27 cellular contexts compared by ENCODE assay signal in the genomic region with DNA sequence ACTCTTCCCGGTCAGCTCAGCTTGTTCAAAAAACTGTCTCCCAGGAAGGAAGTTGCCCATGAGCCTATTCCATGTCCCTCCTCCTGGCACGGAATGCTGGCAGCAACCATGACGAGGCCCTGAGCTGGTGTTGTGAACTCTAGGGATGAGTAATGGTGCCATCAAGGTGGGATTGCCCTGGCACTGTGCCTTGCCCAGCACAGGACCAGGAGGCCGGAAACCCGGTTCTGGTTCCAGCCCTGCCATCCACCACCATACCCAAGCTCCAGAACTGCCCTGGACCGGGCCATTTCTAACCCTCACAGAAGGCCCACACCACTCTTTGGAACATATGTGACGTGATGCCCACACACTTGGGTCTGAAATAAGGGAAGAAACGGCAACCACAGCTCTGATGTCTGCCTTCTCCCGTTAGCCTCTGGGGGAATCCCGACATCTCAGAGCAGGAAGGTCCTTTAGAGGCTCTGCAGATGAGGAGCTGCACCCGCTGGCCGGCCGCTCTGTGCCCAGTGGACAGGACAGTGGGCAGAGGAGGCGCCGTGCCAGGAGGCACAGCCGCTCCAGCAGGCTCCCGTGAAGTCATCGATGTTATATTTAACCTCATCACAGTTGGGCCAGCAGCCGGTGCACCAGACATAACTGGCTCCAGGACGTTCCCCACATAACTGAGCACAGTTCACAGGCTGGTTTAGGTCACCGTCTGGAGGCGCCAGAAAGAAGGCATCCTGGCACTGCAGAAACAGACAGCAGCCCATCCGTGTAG.
A peak's percentile ranks its signal among the peaks of the same experiment; 100 is the strongest.
DNase-seq lines count a peak whose midpoint lies in the region; ATAC-seq, FAIRE-seq and TF ChIP-seq lines count a peak whose summit lies in the region.
"Had no signal": no experiment of that assay in that cellular context is flagged by ENCODE, and none has a peak within 500 bp of the region (broad histone marks: within the 10 kb centered on the region; RNA-seq: fewer than 3 reads in every experiment).

No MANE protein-coding gene starts in this region.

- peak overlapping the region; percentile 98 for H3K18ac ChIP-seq in neuronal stem cell (ENCODE audit: low read length)

- POLR2A ChIA-PET in HepG2 (lab: Yijun Ruan, JAX) = no interaction called here

- H4K20me1 ChIP-seq in HepG2 (ENCODE audit: insufficient read depth, low read length) = no peaks in the 10 kb centered on the region
- H4K20me1 ChIP-seq: BLaER1 had no signal

- H3K9me3 ChIP-seq in HepG2 (ENCODE audit: low read length) (no peaks in the 10 kb centered on the region), right lobe of liver (no peaks in the 10 kb centered on the region), gastroesophageal sphincter (no peaks in the 10 kb centered on the region), neuronal stem cell (replicated peaks in 1 of 2; ENCODE audit: control insufficient read depth in 2 of 2, insufficient read depth in 1 of 2, low read depth in 1 of 2, low read length in 2 of 2) (no peaks in the 10 kb centered on the region)
- H3K9me3 ChIP-seq: BLaER1, upper lobe of right lung had no signal

- H3K4me3 ChIP-seq in HepG2 (replicated peaks in 1 of 3; ENCODE audit: insufficient read depth in 1 of 3, low read depth in 2 of 3, low read length in 3 of 3) = no peak overlapping the region
- H3K4me3 ChIP-seq in right lobe of liver = no peak overlapping the region
- H3K4me3 ChIP-seq in gastroesophageal sphincter = no peak overlapping the region
- H3K4me3 ChIP-seq in neuronal stem cell (ENCODE audit: low read length in 2 of 2) = no peak overlapping the region
- H3K4me3 ChIP-seq: BLaER1, lung, smooth muscle cell, upper lobe of right lung had no signal

- H3K9ac ChIP-seq in HepG2 (ENCODE audit: insufficient read depth, low read depth, low read length) = no peak overlapping the region
- H3K9ac ChIP-seq in neuronal stem cell (ENCODE audit: low read depth, low read length, poor library complexity) = no peak overlapping the region
- H3K9ac ChIP-seq: BLaER1, parathyroid adenoma had no signal

- peak overlapping the region; percentile 89 for H2BK120ac ChIP-seq in neuronal stem cell (ENCODE audit: low read depth, low read length)

- H4K91ac ChIP-seq in neuronal stem cell (ENCODE audit: low read depth, low read length, poor library complexity) = peak overlapping the region; percentile 74

- 48% methylated on average over 14 of the region's 23 CpGs for WGBS in HepG2 (ENCODE audit: low lambda C conversion rate)
- WGBS in right lobe of liver (ENCODE audit: insufficient coverage, low coverage, low lambda C conversion rate, missing lambda C conversion rate) = 88% methylated on average over 12 of the region's 23 CpGs
- WGBS in gastroesophageal sphincter (ENCODE audit: low coverage in 1 of 2), 2 donors = 72 to 90% methylated on average over 2 to 7 of the region's 23 CpGs
- no CpG with 5 or more reads among the region's 23 CpGs for WGBS in neuronal stem cell (ENCODE audit: extremely low coverage in 2 of 2, insufficient read length in 2 of 2, insufficient replicate concordance in 1 of 2), 2 donors

- TF ChIP-seq POLR2A in HepG2 (IDR thresholded peaks at IDR 0.05; ENCODE audit: insufficient read depth in 1 of 2, low read depth in 2 of 2, low read length in 2 of 2) (no peak), right lobe of liver (IDR thresholded peaks at IDR 0.05) (no peak), gastroesophageal sphincter (IDR thresholded peaks at IDR 0.05) (no peak)

- peak overlapping the region; percentile 96 for H3K4ac ChIP-seq in neuronal stem cell (ENCODE audit: low read length)

- DNase-seq in HepG2 (ENCODE audit: low spot score) = no peak
- no peak for DNase-seq in right lobe of liver
- no peak for DNase-seq in neuronal stem cell (ENCODE audit: low spot score)
- no peak for DNase-seq in NCI-H82 treated with DMSO at 0.1 percent for 48 hours (lab: John Stamatoyannopoulos, UW; ENCODE audit: unreplicated experiment)
- DNase-seq in activated T-cell treated with anti-CD3 and anti-CD28 coated beads, Interleukin-2, amount 50 U/mL, for 4 hours = no peak
- DNase-seq in middle frontal gyrus (ENCODE audit: extremely low spot score, low spot score) = no peak
- DNase-seq in ecto neural progenitor cell (ENCODE audit: low spot score) = no peak
- DNase-seq: activated CD4-positive, CD25-positive, alpha-beta regulatory T cell treated with anti-CD3 and anti-CD28 coated beads, Interleukin-2, amount 50 U/mL, for 72 hours; Calu3; hippocampal formation; naive B cell; NCI-H1436 treated with DMSO at 0.1 percent for 48 hours; NCI-H2171 treated with DMSO at 0.1 percent for 48 hours; NCI-H69; stimulated activated CD4-positive, alpha-beta T cell treated with anti-CD3 and anti-CD28 coated beads, Interleukin-4, amount 100 ng/mL, for 1 hour; SW 1271; upper lobe of right lung had no signal

- no peaks in the 10 kb centered on the region for H3K4me1 Mint-ChIP-seq in activated T-cell treated with anti-CD3 and anti-CD28 coated beads, Interleukin-2, amount 50 U/mL, for 4 hours (ENCODE audit: low read depth)
- H3K4me1 Mint-ChIP-seq: naive B cell had no signal

- H3K36me3 ChIP-seq in HepG2 (replicated peaks in 1 of 2; ENCODE audit: control insufficient read depth in 1 of 2, insufficient read depth in 2 of 2, low read length in 2 of 2) (no peaks in the 10 kb centered on the region), right lobe of liver (no peaks in the 10 kb centered on the region), gastroesophageal sphincter (no peaks in the 10 kb centered on the region), neuronal stem cell (replicated peaks in 1 of 2; ENCODE audit: control insufficient read depth in 2 of 2, insufficient read depth in 2 of 2, low read length in 2 of 2) (no peaks in the 10 kb centered on the region)
- H3K36me3 ChIP-seq: BLaER1, upper lobe of right lung had no signal

- peak overlapping the region; percentile 92 for H2BK15ac ChIP-seq in neuronal stem cell (ENCODE audit: low read length)

- peaks cover 0 to 47% of the 10 kb centered on the region in 2 experiments; a peak in 3 of 5 replicates for H3K27me3 ChIP-seq in HepG2 (ENCODE audit: control insufficient read depth in 1 of 2, insufficient read depth in 2 of 2, low read length in 2 of 2)
- no peaks in the 10 kb centered on the region for H3K27me3 ChIP-seq in right lobe of liver
- no peaks in the 10 kb centered on the region for H3K27me3 ChIP-seq in gastroesophageal sphincter
- no peaks in the 10 kb centered on the region for H3K27me3 ChIP-seq in neuronal stem cell (ENCODE audit: control insufficient read depth in 3 of 3, insufficient read depth in 3 of 3, low read depth in 1 of 3, low read length in 3 of 3)
- H3K27me3 ChIP-seq: BLaER1, upper lobe of right lung had no signal

- no peak for FAIRE-seq in HepG2 (lab: Jason Lieb, UNC)
- FAIRE-seq: A204.1, endometrium had no signal

- no peak overlapping the region for H4K8ac ChIP-seq in neuronal stem cell (ENCODE audit: low read depth, low read length)

- H2AK5ac ChIP-seq in neuronal stem cell (ENCODE audit: low read depth, low read length) = peak overlapping the region; percentile 77

- H3K4me1 ChIP-seq in HepG2 (ENCODE audit: insufficient read depth, low read length) (no peaks in the 10 kb centered on the region), right lobe of liver (peaks cover 0 to 6% (median 0%) of the 10 kb centered on the region in 4 donors), gastroesophageal sphincter (peaks cover 0 to 20% (median 0%) of the 10 kb centered on the region in 3 donors), neuronal stem cell (ENCODE audit: control insufficient read depth in 2 of 2, insufficient read depth in 1 of 2, low read depth in 1 of 2, low read length in 2 of 2) (peaks cover 24 to 26% of the 10 kb centered on the region in 2 donors)
- H3K4me1 ChIP-seq: parathyroid adenoma, upper lobe of right lung had no signal

- ATAC-seq in HepG2 (peak; percentile 30; the same call in 1 of the 3 replicates), right lobe of liver (no peak), gastroesophageal sphincter (peak; percentile 80)
- ATAC-seq in activated T-cell treated with anti-CD3 and anti-CD28 coated beads, Interleukin-2, amount 50 U/mL, for 4 hours = no peak
- ATAC-seq: activated naive CD4-positive, alpha-beta T cell treated with anti-CD3 and anti-CD28 coated beads, Interleukin-2, amount 50 U/mL, for 72 hours; upper lobe of right lung had no signal

- no peak for TF ChIP-seq RAD21 in HepG2 (CRISPR knock-in tag; IDR thresholded peaks at IDR 0.05)

- TF ChIP-seq EP300 in HepG2 (IDR thresholded peaks at IDR 0.05; ENCODE audit: low read depth in 2 of 2, low read length in 2 of 2) (no peak), HepG2 (CRISPR knock-in tag; IDR thresholded peaks at IDR 0.05; ENCODE audit: borderline replicate concordance) (no peak), gastroesophageal sphincter (IDR thresholded peaks at IDR 0.05) (no peak)

- H3K23ac ChIP-seq in neuronal stem cell (ENCODE audit: low read depth, low read length, poor library complexity) = no peak overlapping the region

- no peaks in the 10 kb centered on the region for H3K9me3 Mint-ChIP-seq in activated T-cell treated with anti-CD3 and anti-CD28 coated beads, Interleukin-2, amount 50 U/mL, for 4 hours
- H3K9me3 Mint-ChIP-seq: activated naive CD4-positive, alpha-beta T cell treated with anti-CD3 and anti-CD28 coated beads, Interleukin-2, amount 50 U/mL, for 72 hours; activated T-helper 1 cell treated with anti-CD3 and anti-CD28 coated beads, Interleukin-12 subunit alpha, Interleukin-12 subunit beta, Interleukin-2, Interleukin-4 antibody, amounts not matched to agents 30 ng/mL and 10 ng/mL and 1 ng/mL, durations not matched to agents 14 hours and 24 hours and 36 hours; stimulated activated naive CD8-positive, alpha-beta T cell treated with anti-CD3 and anti-CD28 coated beads, Interleukin-15, Interleukin-2, amounts not matched to agents 100 ng/mL and 50 ng/mL, for 24 hours had no signal

- H3K79me2 ChIP-seq in HepG2 (ENCODE audit: insufficient read depth, low read length) = no peaks in the 10 kb centered on the region
- H3K79me2 ChIP-seq: parathyroid adenoma had no signal

- in situ Hi-C loops in HepG2 (cut with HindIII; ENCODE audit: extremely low pct_ligation_motif_present, low pct_unique_long_range_greater_than_20kb) = no loop called here

- H3K4me2 ChIP-seq in HepG2 (ENCODE audit: low read depth, low read length) (no peak overlapping the region), neuronal stem cell (ENCODE audit: insufficient read depth, low read length, poor library complexity, severe bottlenecking) (no peak overlapping the region)
- H3K4me2 ChIP-seq: BLaER1, smooth muscle cell had no signal

- intact Hi-C loops in HepG2 (cut with micrococcal nuclease; ENCODE audit: unreplicated experiment) = no loop called here
- intact Hi-C loops in right lobe of liver (cut with DNase I) = no loop called here

- H3K27ac ChIP-seq in HepG2 (ENCODE audit: extremely low read length, insufficient read depth, low read length) (no peak overlapping the region), right lobe of liver (no peak overlapping the region), gastroesophageal sphincter (peak overlapping the region in 1 of 4 donors; percentile 28), neuronal stem cell (replicated peaks; ENCODE audit: low read length) (no peak overlapping the region)
- H3K27ac ChIP-seq: BLaER1, parathyroid adenoma, upper lobe of right lung had no signal

- peak overlapping the region; percentile 71 for H3K14ac ChIP-seq in neuronal stem cell (ENCODE audit: low read length)

- no peak overlapping the region for H3K4me3 Mint-ChIP-seq in activated T-cell treated with anti-CD3 and anti-CD28 coated beads, Interleukin-2, amount 50 U/mL, for 4 hours
- H3K4me3 Mint-ChIP-seq: activated T-helper 1 cell treated with anti-CD3 and anti-CD28 coated beads, Interleukin-12 subunit alpha, Interleukin-12 subunit beta, Interleukin-2, Interleukin-4 antibody, amounts not matched to agents 30 ng/mL and 10 ng/mL and 1 ng/mL, durations not matched to agents 14 hours and 24 hours and 36 hours; naive B cell; stimulated activated naive CD8-positive, alpha-beta T cell treated with anti-CD3 and anti-CD28 coated beads, Interleukin-15, Interleukin-2, amounts not matched to agents 100 ng/mL and 50 ng/mL, for 24 hours had no signal

- H3K27me3 Mint-ChIP-seq in activated T-cell treated with anti-CD3 and anti-CD28 coated beads, Interleukin-2, amount 50 U/mL, for 4 hours (ENCODE audit: low read depth) = peaks cover 2% of the 10 kb centered on the region

- no peak for TF ChIP-seq CTCF in HepG2 (CRISPR knock-in tag; IDR thresholded peaks at IDR 0.05)
- TF ChIP-seq CTCF in right lobe of liver (IDR thresholded peaks at IDR 0.05) = no peak
- peak in 1 of 4 experiments; percentile 9 for TF ChIP-seq CTCF in gastroesophageal sphincter (IDR thresholded peaks at IDR 0.05)

- peak overlapping the region; percentile 93 for H2BK12ac ChIP-seq in neuronal stem cell (ENCODE audit: low read length)

- H2AFZ ChIP-seq in HepG2 (ENCODE audit: low read length) (no peak overlapping the region), neuronal stem cell (ENCODE audit: low read length) (no peak overlapping the region)
- H2AFZ ChIP-seq: parathyroid adenoma had no signal

- CTCF ChIA-PET in HepG2 (lab: Yijun Ruan, JAX; ENCODE audit: low intra/inter-chr PET ratio, low total read pairs) = no interaction called here

- BruUV-seq in HepG2 (replicated peaks; lab: Mats Ljungman, UMichigan) = no TSS peak

- no peaks in the 10 kb centered on the region for H3K79me1 ChIP-seq in neuronal stem cell (ENCODE audit: low read depth, low read length)

- H2BK5ac ChIP-seq in neuronal stem cell (ENCODE audit: low read length) = peak overlapping the region; percentile 62

- no peaks in the 10 kb centered on the region for H3K36me3 Mint-ChIP-seq in activated T-cell treated with anti-CD3 and anti-CD28 coated beads, Interleukin-2, amount 50 U/mL, for 4 hours (ENCODE audit: insufficient read depth)
- H3K36me3 Mint-ChIP-seq: activated naive CD4-positive, alpha-beta T cell treated with anti-CD3 and anti-CD28 coated beads, Interleukin-2, amount 50 U/mL, for 72 hours; naive B cell had no signal

Comparison
In these comparisons a context has a peak if more than half of its experiments do, and no peak if none do; other contexts are left out.
1. ATAC-seq: peak in HepG2 (single experiment) and gastroesophageal sphincter (single experiment); none in right lobe of liver (0 of 4) and activated T-cell treated with anti-CD3 and anti-CD28 coated beads, Interleukin-2, amount 50 U/mL, for 4 hours (0 of 2).